ENCODE assay signal across 13 cellular contexts in the genomic region with DNA sequence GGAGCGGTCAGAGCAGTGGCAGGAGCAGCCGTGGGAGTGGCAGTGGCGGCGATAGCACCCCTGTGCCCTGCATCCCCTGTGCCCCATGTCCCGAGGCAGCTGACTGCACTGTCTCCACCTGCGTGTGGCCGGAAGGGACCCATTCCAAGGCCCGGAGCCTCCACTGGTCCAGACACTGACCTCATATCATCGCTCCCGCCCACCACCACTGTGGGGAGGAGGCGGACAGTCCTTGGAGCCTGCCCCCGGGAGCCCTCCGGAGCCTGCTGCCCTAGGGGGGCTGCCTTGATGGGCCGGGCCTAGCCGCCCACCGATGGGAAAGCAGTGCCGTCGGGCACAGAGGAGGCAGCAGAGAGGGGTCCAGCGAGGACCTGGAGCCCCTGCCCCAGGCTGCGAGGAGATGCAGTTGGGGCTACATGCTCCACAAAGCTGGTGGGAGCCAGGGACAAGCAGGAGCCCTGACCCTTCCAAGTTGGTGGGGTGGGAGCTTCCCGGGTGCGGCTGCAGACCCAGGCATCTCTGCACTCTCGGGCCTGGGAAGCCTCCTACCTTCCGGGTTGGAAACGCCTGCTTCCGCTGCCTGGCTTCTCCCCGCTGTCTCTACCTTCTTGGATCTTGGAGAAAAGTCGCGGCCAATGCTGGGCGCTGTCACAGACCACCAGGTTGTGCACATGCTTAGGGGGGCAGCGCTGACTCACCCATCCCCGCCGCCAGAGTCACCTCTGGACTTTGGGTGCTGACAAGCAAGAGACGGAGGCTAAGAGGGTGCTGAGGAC.
"Had no signal": no experiment of that assay in that cellular context is flagged by ENCODE, and none has a peak within 500 bp of the region (broad histone marks: within the 10 kb centered on the region; RNA-seq: fewer than 3 reads in every experiment).

No MANE protein-coding gene starts in this region.

- H3K4me3 ChIP-seq: adrenal gland, colonic mucosa, esophagus muscularis mucosa, stomach, thoracic aorta, vagina had no signal

- H3K27me3 ChIP-seq: adrenal gland, colonic mucosa, esophagus muscularis mucosa, stomach, vagina had no signal

- H3K4me1 ChIP-seq: adrenal gland, colonic mucosa, esophagus muscularis mucosa, stomach, vagina had no signal

- H3K9me3 ChIP-seq: adrenal gland, colonic mucosa, esophagus muscularis mucosa, thoracic aorta, vagina had no signal

- H3K27ac ChIP-seq: adrenal gland, colonic mucosa, esophagus muscularis mucosa, stomach, thoracic aorta, vagina had no signal

- DNase-seq: activated CD4-positive, CD25-positive, alpha-beta regulatory T cell treated with anti-CD3 and anti-CD28 coated beads, Interleukin-2, amount 50 U/mL, for 72 hours; activated naive CD4-positive, alpha-beta T cell treated with anti-CD3 and anti-CD28 coated beads, Interleukin-2, amount 10 ng/mL, durations not matched to agents 7 days and 5 days; activated T-cell treated with anti-CD3 and anti-CD28 coated beads for 4 hours; adrenal gland; colonic mucosa; effector CD4-positive, alpha-beta T cell; mesendoderm; occipital lobe; stomach; T-helper 1 cell had no signal

- H3K36me3 ChIP-seq: adrenal gland, colonic mucosa, esophagus muscularis mucosa, stomach, thoracic aorta, vagina had no signal
